Comparison of ENCODE assay signal across 1 cellular context in genomic region chr2:30165050-30165520, GRCh38.
A peak's percentile ranks its signal among the peaks of the same experiment; 100 is the strongest.
TF ChIP-seq lines count a peak whose summit lies in the region.

No MANE protein-coding gene starts in this region.

TF ChIP-seq in K562, 482 proteins besides CTCF, POLR2A, EP300 and RAD21 (continued from another document and continues in another):
- TF ChIP-seq ZNF318 (IDR thresholded peaks at IDR 0.05; ENCODE audit: borderline replicate concordance in 1 of 2, low read depth in 1 of 2) (no peak), SMC3 (conservative IDR thresholded peaks at IDR 0.05; ENCODE audit: insufficient read depth, low read depth, low read length) (peak; percentile 89), CBX1 (IDR thresholded peaks at IDR 0.05; ENCODE audit: low read depth) (no peak), PYGO2 (tag; IDR thresholded peaks at IDR 0.05) (no peak), ETS2 (tag; IDR thresholded peaks at IDR 0.05; ENCODE audit: borderline replicate concordance, poor library complexity, severe bottlenecking) (no peak), ZNF316 (IDR thresholded peaks at IDR 0.05) (no peak), ZNF436 (CRISPR knock-in tag; IDR thresholded peaks at IDR 0.05) (no peak), E2F1 (CRISPR knock-in tag; IDR thresholded peaks at IDR 0.05) (no peak), PCBP1 (IDR thresholded peaks at IDR 0.05; ENCODE audit: low read depth, low read length, poor library complexity, severe bottlenecking) (no peak), UBTF (IDR thresholded peaks at IDR 0.05; ENCODE audit: borderline replicate concordance in 1 of 2, low read depth in 2 of 2, low read length in 2 of 2) (no peak), HES1 (IDR thresholded peaks at IDR 0.05; ENCODE audit: low read depth) (no peak), TRIM28 (IDR thresholded peaks at IDR 0.05) (no peak), NR3C1 (CRISPR knock-in tag; IDR thresholded peaks at IDR 0.05) (no peak), TFAP4 (CRISPR knock-in tag; IDR thresholded peaks at IDR 0.05; ENCODE audit: borderline replicate concordance) (peak; percentile 22; the same call in 1 of the 2 replicates), ZNF408 (CRISPR knock-in tag; IDR thresholded peaks at IDR 0.05; ENCODE audit: low read depth) (no peak), MBD1 (CRISPR knock-in tag; IDR thresholded peaks at IDR 0.05) (no peak), LEF1 (IDR thresholded peaks at IDR 0.05) (0 out of 2 replicates have a peak, but pooled peaks have one; percentile 29), CBFA2T2 (conservative IDR thresholded peaks at IDR 0.05) (no peak), SMARCB1 (IDR thresholded peaks at IDR 0.05; ENCODE audit: insufficient read length, low read depth) (no peak), TAF9B (IDR thresholded peaks at IDR 0.05; ENCODE audit: partially characterized antibody) (no peak), HDAC3 (IDR thresholded peaks at IDR 0.05; ENCODE audit: borderline replicate concordance, partially characterized antibody) (no peak), KLF13 (tag; IDR thresholded peaks at IDR 0.05; ENCODE audit: borderline replicate concordance, low read depth) (no peak), FIP1L1 (IDR thresholded peaks at IDR 0.05; ENCODE audit: low read depth, low read length, poor library complexity, severe bottlenecking) (no peak), SIN3B (IDR thresholded peaks at IDR 0.05; ENCODE audit: low read depth) (no peak), RBM15 (IDR thresholded peaks at IDR 0.05; ENCODE audit: insufficient read depth, low read length) (no peak), SRF (CRISPR knock-in tag; IDR thresholded peaks at IDR 0.05) (no peak), NFE2L1 (tag; IDR thresholded peaks at IDR 0.05; ENCODE audit: borderline replicate concordance, low read depth) (no peak), CREB5 (CRISPR knock-in tag; IDR thresholded peaks at IDR 0.05) (no peak), DNMT1 (IDR thresholded peaks at IDR 0.05) (no peak), MEF2A (IDR thresholded peaks at IDR 0.05; ENCODE audit: control insufficient read depth, low read depth, low read length) (no peak), TFE3 (CRISPR knock-in tag; IDR thresholded peaks at IDR 0.05) (no peak), SOX6 (IDR thresholded peaks at IDR 0.05) (0 out of 2 replicates have a peak, but pooled peaks have one; percentile 42), GTF3C2 (IDR thresholded peaks at IDR 0.05; ENCODE audit: borderline replicate concordance, extremely low read depth, insufficient read length) (no peak), CREBBP (IDR thresholded peaks at IDR 0.05; ENCODE audit: low read depth, low read length) (no peak), HSF4 (CRISPR knock-in tag; IDR thresholded peaks at IDR 0.05; ENCODE audit: borderline replicate concordance) (no peak), ZNF79 (CRISPR knock-in tag; IDR thresholded peaks at IDR 0.05; ENCODE audit: low read depth) (no peak), SUPT5H (IDR thresholded peaks at IDR 0.05) (no peak), BRCA1 (IDR thresholded peaks at IDR 0.05) (no peak), BRCA1 (CRISPR knock-in tag; IDR thresholded peaks at IDR 0.05) (no peak), MCM3 (IDR thresholded peaks at IDR 0.05) (no peak), RBM39 (optimal IDR thresholded peaks at IDR 0.05; ENCODE audit: low read depth, low read length) (no peak), POLR2B (IDR thresholded peaks at IDR 0.05; ENCODE audit: low read depth, partially characterized antibody) (no peak)
